In the genomic region with DNA sequence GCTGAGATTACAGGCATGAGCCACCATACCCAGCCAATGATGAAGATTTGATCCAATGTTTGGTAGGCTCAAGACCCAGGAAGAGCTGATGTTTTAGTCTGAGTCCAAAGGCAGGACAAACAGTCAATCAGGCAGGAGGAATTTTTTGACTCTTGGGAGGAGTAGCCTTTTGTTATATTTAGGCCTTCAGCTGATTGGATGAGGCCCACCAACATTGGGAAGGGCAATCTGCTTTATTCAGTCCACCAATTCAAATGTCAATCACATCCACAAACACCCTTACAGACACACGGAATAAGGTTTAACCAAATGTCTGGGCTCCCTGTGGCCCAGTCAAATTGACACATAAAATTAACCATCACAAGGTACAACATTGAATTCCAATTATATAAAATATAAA, we compare ENCODE assay signal across 29 cellular contexts.
"Had no signal": no experiment of that assay in that cellular context is flagged by ENCODE, and none has a peak within 500 bp of the region (broad histone marks: within the 10 kb centered on the region; RNA-seq: fewer than 3 reads in every experiment).

No MANE protein-coding gene starts in this region.

- H3K27me3 Mint-ChIP-seq: stimulated activated naive CD8-positive, alpha-beta T cell treated with anti-CD3 and anti-CD28 coated beads, Interleukin-15, amount 100 ng/mL, for 72 hours; stimulated activated naive CD8-positive, alpha-beta T cell treated with anti-CD3 and anti-CD28 coated beads, Interleukin-15, Interleukin-2, amounts not matched to agents 100 ng/mL and 50 ng/mL, for 24 hours; type B pancreatic cell had no signal

- DNase-seq: stimulated activated CD4-positive, alpha-beta T cell treated with anti-CD3 and anti-CD28 coated beads, Interleukin-2, amount 100 ng/mL, for 48 hours; stimulated activated CD4-positive, alpha-beta T cell treated with anti-CD3 and anti-CD28 coated beads, Interleukin-4, amount 100 ng/mL, for 1 hour; stimulated activated CD4-positive, alpha-beta T cell treated with anti-CD3 and anti-CD28 coated beads, Interleukin-4, amount 100 ng/mL, for 24 hours; stimulated activated CD4-positive, alpha-beta T cell treated with anti-CD3 and anti-CD28 coated beads, Interleukin-4, amount 100 ng/mL, for 4 hours; stimulated activated CD8-positive, alpha-beta memory T cell treated with anti-CD3 and anti-CD28 coated beads, Interleukin-4, amount 100 ng/mL, for 48 hours; stimulated activated naive B cell treated with anti-CD40 and anti-IgM and Interleukin-4, amounts not matched to agents 10 μg/mL and 1 μg/mL and 100 μg/mL, for 72 hours; stimulated activated naive CD4-positive, alpha-beta T cell; stimulated activated naive CD4-positive, alpha-beta T cell treated with Interleukin-2 at 50 U/mL for 16 hours; stimulated activated naive CD8-positive, alpha-beta T cell treated with anti-CD3 and anti-CD28 coated beads, Interleukin-15, amount 100 ng/mL, for 72 hours; stimulated activated naive CD8-positive, alpha-beta T cell treated with anti-CD3 and anti-CD28 coated beads, Interleukin-15, Interleukin-2, amounts not matched to agents 100 U/mL and 50 U/mL, for 24 hours; stomach; substantia nigra; testis; thyroid gland; tibial artery; transverse colon; trophoblast cell; upper lobe of left lung; upper lobe of right lung; uterus had no signal

- H3K4me1 ChIP-seq: stomach, suprapubic skin, testis, thyroid gland, tibial nerve, transverse colon, upper lobe of left lung, upper lobe of right lung, uterus, vagina had no signal

- H3K36me3 ChIP-seq: stomach, suprapubic skin, thoracic aorta, thyroid gland, tibial artery, tibial nerve, transverse colon, upper lobe of left lung, upper lobe of right lung, uterus, vagina had no signal

- H3K4me3 Mint-ChIP-seq: stimulated activated effector memory CD8-positive, alpha-beta T cell treated with anti-CD3 and anti-CD28 coated beads, Interleukin-12 subunit alpha, Interleukin-12 subunit beta, amount 100 ng/mL, for 72 hours; stimulated activated memory B cell treated with anti-CD40 and anti-IgM and Interleukin-4, amounts not matched to agents 10 μg/mL and 1 μg/mL and 100 μg/mL, for 72 hours; stimulated activated naive B cell treated with anti-CD40 and anti-IgM and Interleukin-4, amounts not matched to agents 10 μg/mL and 1 μg/mL and 100 μg/mL, for 72 hours; stimulated activated naive CD8-positive, alpha-beta T cell treated with anti-CD3 and anti-CD28 coated beads, Interleukin-15, amount 100 ng/mL, for 72 hours; stimulated activated naive CD8-positive, alpha-beta T cell treated with anti-CD3 and anti-CD28 coated beads, Interleukin-15, Interleukin-2, amounts not matched to agents 100 ng/mL and 50 ng/mL, for 24 hours; type B pancreatic cell had no signal

- FAIRE-seq: urothelium cell line had no signal

- H3K9me3 ChIP-seq: stomach, suprapubic skin, testis, thoracic aorta, thyroid gland, tibial artery, transverse colon, upper lobe of left lung, upper lobe of right lung, uterus, vagina had no signal

- H3K4me1 Mint-ChIP-seq: stimulated activated effector memory CD8-positive, alpha-beta T cell treated with anti-CD3 and anti-CD28 coated beads, Interleukin-12 subunit alpha, Interleukin-12 subunit beta, amount 100 ng/mL, for 72 hours had no signal

- ATAC-seq: stimulated activated effector memory CD8-positive, alpha-beta T cell treated with anti-CD3 and anti-CD28 coated beads, Interleukin-12 subunit alpha, Interleukin-12 subunit beta, amount 100 ng/mL, for 72 hours; stimulated activated memory B cell treated with anti-CD40 and anti-IgM and Interleukin-4, amounts not matched to agents 10 μg/mL and 1 μg/mL and 100 μg/mL, for 72 hours; stimulated activated naive B cell treated with anti-CD40 and anti-IgM and Interleukin-4, amounts not matched to agents 10 μg/mL and 1 μg/mL and 100 μg/mL, for 72 hours; stimulated activated naive CD8-positive, alpha-beta T cell treated with anti-CD3 and anti-CD28 coated beads, Interleukin-15, amount 100 ng/mL, for 72 hours; stimulated activated naive CD8-positive, alpha-beta T cell treated with anti-CD3 and anti-CD28 coated beads, Interleukin-15, Interleukin-2, amounts not matched to agents 100 U/mL and 50 U/mL, for 24 hours; upper lobe of right lung had no signal

- H3K9me3 Mint-ChIP-seq: stimulated activated effector memory CD8-positive, alpha-beta T cell treated with anti-CD3 and anti-CD28 coated beads, Interleukin-12 subunit alpha, Interleukin-12 subunit beta, amount 100 ng/mL, for 72 hours; stimulated activated memory B cell treated with anti-CD40 and anti-IgM and Interleukin-4, amounts not matched to agents 10 μg/mL and 1 μg/mL and 100 μg/mL, for 72 hours; stimulated activated naive B cell treated with anti-CD40 and anti-IgM and Interleukin-4, amounts not matched to agents 10 μg/mL and 1 μg/mL and 100 μg/mL, for 72 hours; stimulated activated naive CD8-positive, alpha-beta T cell treated with anti-CD3 and anti-CD28 coated beads, Interleukin-15, amount 100 ng/mL, for 72 hours; stimulated activated naive CD8-positive, alpha-beta T cell treated with anti-CD3 and anti-CD28 coated beads, Interleukin-15, Interleukin-2, amounts not matched to agents 100 ng/mL and 50 ng/mL, for 24 hours; type B pancreatic cell had no signal

- H3K27ac Mint-ChIP-seq: stimulated activated effector memory CD8-positive, alpha-beta T cell treated with anti-CD3 and anti-CD28 coated beads, Interleukin-12 subunit alpha, Interleukin-12 subunit beta, amount 100 ng/mL, for 72 hours; stimulated activated memory B cell treated with anti-CD40 and anti-IgM and Interleukin-4, amounts not matched to agents 10 μg/mL and 1 μg/mL and 100 μg/mL, for 72 hours; stimulated activated naive B cell treated with anti-CD40 and anti-IgM and Interleukin-4, amounts not matched to agents 10 μg/mL and 1 μg/mL and 100 μg/mL, for 72 hours; stimulated activated naive CD8-positive, alpha-beta T cell treated with anti-CD3 and anti-CD28 coated beads, Interleukin-15, amount 100 ng/mL, for 72 hours; stimulated activated naive CD8-positive, alpha-beta T cell treated with anti-CD3 and anti-CD28 coated beads, Interleukin-15, Interleukin-2, amounts not matched to agents 100 ng/mL and 50 ng/mL, for 24 hours; type B pancreatic cell had no signal

- H3K36me3 Mint-ChIP-seq: stimulated activated effector memory CD8-positive, alpha-beta T cell treated with anti-CD3 and anti-CD28 coated beads, Interleukin-12 subunit alpha, Interleukin-12 subunit beta, amount 100 ng/mL, for 72 hours; stimulated activated memory B cell treated with anti-CD40 and anti-IgM and Interleukin-4, amounts not matched to agents 10 μg/mL and 1 μg/mL and 100 μg/mL, for 72 hours; stimulated activated naive B cell treated with anti-CD40 and anti-IgM and Interleukin-4, amounts not matched to agents 10 μg/mL and 1 μg/mL and 100 μg/mL, for 72 hours; type B pancreatic cell had no signal

- H3K4me3 ChIP-seq: stomach, suprapubic skin, testis, thoracic aorta, thyroid gland, tibial artery, tibial nerve, transverse colon, upper lobe of left lung, upper lobe of right lung, uterus, vagina had no signal

- H3K27me3 ChIP-seq: stomach, suprapubic skin, testis, thyroid gland, tibial artery, tibial nerve, transverse colon, upper lobe of left lung, upper lobe of right lung, uterus, vagina had no signal

- H3K27ac ChIP-seq: stomach, suprapubic skin, testis, thoracic aorta, thyroid gland, tibial artery, tibial nerve, transverse colon, upper lobe of left lung, upper lobe of right lung, uterus, vagina had no signal
